8 cellular contexts compared by ENCODE assay signal in genomic region chr4:108168672-108169562, GRCh38.
DNase-seq lines count a peak whose midpoint lies in the region; ATAC-seq and TF ChIP-seq lines count a peak whose summit lies in the region.

Gene LEF1 (minus strand): TSS chr4:108168932. CDS start chr4:108167767, 1,165 bp downstream.

- peak within 1 kb of the TSS; percentile 99 for H3K4me3 Mint-ChIP-seq in nephron progenitor cell

- H3K4me1 Mint-ChIP-seq in nephron progenitor cell, result peaks cover 66% of the 10 kb centered on the region

- peaks cover 38% of the 10 kb centered on the region for H3K27me3 ChIP-seq in DOHH2 (ENCODE audit: control insufficient read depth, low read length)
- peaks cover 0 to 95% of the 10 kb centered on the region in 2 donors for H3K27me3 ChIP-seq in tibial artery

- H3K9me3 ChIP-seq in DOHH2 (ENCODE audit: control insufficient read depth, insufficient read depth, low read length), result no peaks in the 10 kb centered on the region
- no peaks in the 10 kb centered on the region for H3K9me3 ChIP-seq in tibial artery

- peak within 1 kb of the TSS; percentile 100 for H3K27ac Mint-ChIP-seq in nephron progenitor cell

- DNase-seq in NCI-H2196 treated with DMSO at 0.1 percent for 48 hours (lab: John Stamatoyannopoulos, UW; ENCODE audit: unreplicated experiment) (peak; percentile 13), erythroblast (lab: John Stamatoyannopoulos, UW) (peak; percentile 49 to 51), nephron progenitor cell (peak; percentile 84), tibial artery (no peak)
- DNase-seq in activated CD8-positive, alpha-beta memory T cell treated with anti-CD3 and anti-CD28 coated beads for 48 hours (ENCODE audit: low read depth in 2 of 3, low spot score in 2 of 3), result peak; percentile 37 to 45 (median 43)

- peaks cover 44% of the 10 kb centered on the region for H3K4me1 ChIP-seq in DOHH2 (ENCODE audit: control insufficient read depth, low read length)
- peaks cover 0 to 53% (median 41%) of the 10 kb centered on the region in 4 donors for H3K4me1 ChIP-seq in tibial artery

- peak within 1 kb of the TSS; percentile 96 for H3K4me3 ChIP-seq in DOHH2 (ENCODE audit: low read length)
- peak within 1 kb of the TSS; percentile 51 to 60 for H3K4me3 ChIP-seq in tibial artery

- H3K27ac ChIP-seq in DOHH2 (ENCODE audit: low read depth, low read length) (peak within 1 kb of the TSS; percentile 51), tibial artery (no peak within 1 kb of the TSS)

- intact Hi-C loops in tibial artery (cut with DNase I; ENCODE audit: low total_unique reads), result no loop called here

- no peaks in the 10 kb centered on the region for H3K9me3 Mint-ChIP-seq in nephron progenitor cell

- H3K36me3 Mint-ChIP-seq in nephron progenitor cell (ENCODE audit: low read depth), result no peaks in the 10 kb centered on the region

- peak; percentile 30 for ATAC-seq in HG02610 (IDR thresholded peaks at IDR 0.05; ENCODE audit: unreplicated experiment)
- no peak for ATAC-seq in GM18861 (IDR thresholded peaks at IDR 0.05; ENCODE audit: unreplicated experiment)

- peak within 1 kb of the TSS; percentile 77 for H3K4me2 ChIP-seq in DOHH2 (ENCODE audit: low read length)

- H3K79me2 ChIP-seq in DOHH2 (ENCODE audit: control insufficient read depth, low read length), result peaks cover 27% of the 10 kb centered on the region

- H3K27me3 Mint-ChIP-seq in nephron progenitor cell (ENCODE audit: low read depth, poor library complexity), result no peaks in the 10 kb centered on the region

- TF ChIP-seq CTCF in DOHH2 (IDR thresholded peaks at IDR 0.05; ENCODE audit: low read depth, low read length, poor library complexity, severe bottlenecking) (no peak), nephron progenitor cell (IDR thresholded peaks at IDR 0.05) (no peak), tibial artery (IDR thresholded peaks at IDR 0.05) (no peak)

- peaks cover 11% of the 10 kb centered on the region; the same call in 1 of the 2 replicates for H3K36me3 ChIP-seq in DOHH2 (ENCODE audit: control insufficient read depth, low read length)
- H3K36me3 ChIP-seq in tibial artery, result no peaks in the 10 kb centered on the region

- peaks cover 29% of the 10 kb centered on the region for H3F3A ChIP-seq in DOHH2 (ENCODE audit: control insufficient read depth, insufficient read depth)

- H3K9me2 ChIP-seq in DOHH2 (replicated peaks; ENCODE audit: control insufficient read depth, low read length), result no peaks in the 10 kb centered on the region

- H4K20me1 ChIP-seq in DOHH2 (ENCODE audit: control insufficient read depth, insufficient read depth, low read depth, low read length), result no peaks in the 10 kb centered on the region

- no peak for TF ChIP-seq POLR2A in erythroblast (IDR thresholded peaks at IDR 0.05; ENCODE audit: low read length)

Comparison
In these comparisons a context has a peak if more than half of its experiments do, and no peak if none do; other contexts are left out.
1. DNase-seq: peak in NCI-H2196 treated with DMSO at 0.1 percent for 48 hours (single experiment), activated CD8-positive, alpha-beta memory T cell treated with anti-CD3 and anti-CD28 coated beads for 48 hours (3 of 3), erythroblast (2 of 2) and nephron progenitor cell (single experiment); none in tibial artery (0 of 2).